8 cellular contexts compared by ENCODE assay signal in genomic region chr1:27556781-27557595, GRCh38. TPM values are rescaled to one million over a fixed set of nuclear protein-coding genes. Genes with fewer than 3 reads are reported as not detected.
A peak's percentile ranks its signal among the peaks of the same experiment; 100 is the strongest.
DNase-seq lines count a peak whose midpoint lies in the region; ATAC-seq and TF ChIP-seq lines count a peak whose summit lies in the region.

No MANE protein-coding gene starts in this region.

- H3K36me3 Mint-ChIP-seq in activated naive CD8-positive, alpha-beta T cell treated with anti-CD3 and anti-CD28 coated beads, Interleukin-2, amount 50 U/mL, for 24 hours (ENCODE audit: low read depth): peaks cover 2% of the 10 kb centered on the region

- no peak overlapping the region for H3K4me3 Mint-ChIP-seq in activated naive CD8-positive, alpha-beta T cell treated with anti-CD3 and anti-CD28 coated beads, Interleukin-2, amount 50 U/mL, for 24 hours

- no peaks in the 10 kb centered on the region for H3K9me3 Mint-ChIP-seq in activated naive CD8-positive, alpha-beta T cell treated with anti-CD3 and anti-CD28 coated beads, Interleukin-2, amount 50 U/mL, for 24 hours

- DNase-seq in DMS79 treated with DMSO at 0.1 percent for 48 hours (lab: John Stamatoyannopoulos, UW) (peak; percentile 72), SW 1271 (lab: John Stamatoyannopoulos, UW) (peak; percentile 84 to 87), heart left ventricle (peak; percentile 93 to 96 (median 96)), posterior cingulate gyrus (peak in 9 of 10 donors; percentile 68 to 94 (median 72)), tibial nerve (ENCODE audit: low spot score in 2 of 2) (peak; percentile 93 to 95)
- DNase-seq in activated naive CD8-positive, alpha-beta T cell treated with anti-CD3 and anti-CD28 coated beads, Interleukin-2, amount 50 U/mL, for 24 hours: peak; percentile 83

- H3K27ac ChIP-seq in heart left ventricle (peak overlapping the region; percentile 77 to 96 (median 90)), tibial nerve (peak overlapping the region; percentile 76 to 95 (median 88))

- TF ChIP-seq POLR2A in heart left ventricle (IDR thresholded peaks at IDR 0.05) (no peak), tibial nerve (IDR thresholded peaks at IDR 0.05) (peak in 1 of 2 donors; percentile 36)

- H3K9me3 ChIP-seq in heart left ventricle: no peaks in the 10 kb centered on the region
- H3K9me3 ChIP-seq in tibial nerve: no peaks in the 10 kb centered on the region

- H3K27me3 ChIP-seq in heart left ventricle (no peaks in the 10 kb centered on the region), tibial nerve (no peaks in the 10 kb centered on the region)

- TF ChIP-seq EP300 in Ishikawa (IDR thresholded peaks at IDR 0.05; ENCODE audit: borderline replicate concordance): no peak
- peak in 1 of 2 donors; percentile 73 for TF ChIP-seq EP300 in tibial nerve (IDR thresholded peaks at IDR 0.05)

- H3K4me1 Mint-ChIP-seq in activated naive CD8-positive, alpha-beta T cell treated with anti-CD3 and anti-CD28 coated beads, Interleukin-2, amount 50 U/mL, for 24 hours: peaks cover 25% of the 10 kb centered on the region

- peak; percentile 88 to 98 (median 95) for TF ChIP-seq CTCF in heart left ventricle (IDR thresholded peaks at IDR 0.05)
- TF ChIP-seq CTCF in tibial nerve (IDR thresholded peaks at IDR 0.05): peak; percentile 91 to 98 (median 93)

- H3K4me3 ChIP-seq in heart left ventricle: peak overlapping the region in 9 of 12 donors; percentile 15 to 40 (median 32)
- peak overlapping the region in 2 of 4 donors; percentile 7 to 37 for H3K4me3 ChIP-seq in tibial nerve

- WGBS in heart left ventricle, 4 donors: 6 to 16% (median 8%) methylated on average over 15 to 19 of the region's 19 CpGs
- 5 to 6% methylated on average over 15 to 17 of the region's 19 CpGs for WGBS in tibial nerve, 2 donors

- ATAC-seq in activated naive CD8-positive, alpha-beta T cell treated with anti-CD3 and anti-CD28 coated beads, Interleukin-2, amount 50 U/mL, for 24 hours: peak; percentile 71
- ATAC-seq in heart left ventricle: peak; percentile 21 to 76 (median 72)
- no peak for ATAC-seq in HG03378 (IDR thresholded peaks at IDR 0.05; ENCODE audit: unreplicated experiment)

- H3K36me3 ChIP-seq in heart left ventricle (peaks cover 0 to 46% (median 27%) of the 10 kb centered on the region in 9 donors), tibial nerve (peaks cover 0 to 21% (median 0%) of the 10 kb centered on the region in 3 donors)

- intact Hi-C loops in heart left ventricle (cut with DNase I): loop anchor here (1.0 to 5.0 kb wide), 10 partner anchors 45 to 125 kb away; partner anchors contain the start of genes AHDC1 (in 4 of the 10) and WASF2 (in 1 of the 10)
- intact Hi-C loops in posterior cingulate gyrus (cut with DNase I): loop anchor here (1.0 kb wide), 1 partner anchor 49 kb away; no protein-coding TSS in a partner anchor

- H3K27me3 Mint-ChIP-seq in activated naive CD8-positive, alpha-beta T cell treated with anti-CD3 and anti-CD28 coated beads, Interleukin-2, amount 50 U/mL, for 24 hours: no peaks in the 10 kb centered on the region

- peak; percentile 89 for TF ChIP-seq RAD21 in Ishikawa (IDR thresholded peaks at IDR 0.05; ENCODE audit: low read depth)

- H3K4me1 ChIP-seq in heart left ventricle: peaks cover 4 to 77% (median 66%) of the 10 kb centered on the region in 12 donors
- peaks cover 5 to 79% (median 55%) of the 10 kb centered on the region in 4 donors for H3K4me1 ChIP-seq in tibial nerve

- peak overlapping the region; percentile 87 for H3K27ac Mint-ChIP-seq in activated naive CD8-positive, alpha-beta T cell treated with anti-CD3 and anti-CD28 coated beads, Interleukin-2, amount 50 U/mL, for 24 hours

TF ChIP-seq in Ishikawa, 13 proteins besides CTCF, POLR2A, EP300 and RAD21:
- TF ChIP-seq TCF12 (IDR thresholded peaks at IDR 0.05; ENCODE audit: low read depth): no peak
- TF ChIP-seq TEAD4 (IDR thresholded peaks at IDR 0.05): no peak
- TF ChIP-seq CREB1 (IDR thresholded peaks at IDR 0.05; ENCODE audit: low read depth): no peak
- TF ChIP-seq FOXM1 (IDR thresholded peaks at IDR 0.05; ENCODE audit: borderline replicate concordance, low read depth): no peak
- TF ChIP-seq EGR1 (IDR thresholded peaks at IDR 0.05): no peak; the same call in 1 of the 2 replicates
- peak; percentile 47 for TF ChIP-seq MAX (IDR thresholded peaks at IDR 0.05)
- TF ChIP-seq USF1 (IDR thresholded peaks at IDR 0.05): peak; percentile 30; the same call in 1 of the 2 replicates
- TF ChIP-seq REST (IDR thresholded peaks at IDR 0.05; ENCODE audit: low read depth): no peak
- TF ChIP-seq ZBTB7A (IDR thresholded peaks at IDR 0.05; ENCODE audit: low read depth): peak; percentile 60; the same call in 1 of the 2 replicates
- no peak for TF ChIP-seq CEBPB (IDR thresholded peaks at IDR 0.05)
- TF ChIP-seq NFIC (IDR thresholded peaks at IDR 0.05): 0 out of 2 replicates have a peak, but pooled peaks have one; percentile 1
- no peak for TF ChIP-seq YY1 (IDR thresholded peaks at IDR 0.05; ENCODE audit: low read depth)
- no peak for TF ChIP-seq TAF1 (IDR thresholded peaks at IDR 0.05; ENCODE audit: low read depth)

RNA-seq across cellular contexts. Expression of gene AHDC1, which starts 47.0 kb away (rescaled TPM):
- total RNA-seq in heart left ventricle (10 to 100 TPM; 29.2 to 50.2 (median 42.1) TPM), tibial nerve (10 to 100 TPM; 26.4 to 39.9 (median 34.6) TPM)
- polyA plus RNA-seq in heart left ventricle: 10 to 100 TPM; 25.8 to 48.4 TPM
